ENCODE assay signal across 15 cellular contexts in the genomic region with DNA sequence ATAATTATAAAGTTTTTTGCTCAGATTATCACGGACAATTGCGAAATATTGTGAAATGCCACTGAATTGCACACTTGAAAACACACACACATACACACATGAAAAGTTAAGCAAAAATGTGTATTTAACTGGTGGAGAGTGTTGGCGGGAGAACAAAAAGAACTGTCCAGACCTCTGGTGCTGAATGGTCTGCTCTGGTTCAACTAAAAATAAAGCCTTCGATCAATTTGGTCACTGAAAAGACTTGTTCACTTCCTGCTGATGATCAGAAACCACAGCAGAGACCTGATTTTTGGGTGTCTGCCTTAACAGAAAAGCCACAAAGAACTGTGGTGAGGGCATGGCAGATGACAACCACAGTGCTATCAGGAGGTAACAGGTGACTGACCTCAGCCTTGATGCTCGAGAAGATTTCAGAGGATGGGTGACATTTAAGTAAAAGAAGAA. TPM values are rescaled to one million over a fixed set of nuclear protein-coding genes. Genes with fewer than 3 reads are reported as not detected.
DNase-seq lines count a peak whose midpoint lies in the region; ATAC-seq and TF ChIP-seq lines count a peak whose summit lies in the region.
"Had no signal": no experiment of that assay in that cellular context is flagged by ENCODE, and none has a peak within 500 bp of the region (broad histone marks: within the 10 kb centered on the region; RNA-seq: fewer than 3 reads in every experiment).

No MANE protein-coding gene starts in this region.

- H3K9me3 ChIP-seq in PC-9 (ENCODE audit: insufficient read depth, low read depth): no peaks in the 10 kb centered on the region
- H3K9me3 ChIP-seq: Caco-2, esophagus muscularis mucosa, thoracic aorta had no signal

- no peaks in the 10 kb centered on the region for H3K79me2 ChIP-seq in PC-9 (ENCODE audit: low read depth)

- intact Hi-C loops in PC-9 (cut with micrococcal nuclease; ENCODE audit: unreplicated experiment): no loop called here

- H4K20me1 ChIP-seq in PC-9 (ENCODE audit: insufficient read depth): no peaks in the 10 kb centered on the region

- peak overlapping the region; percentile 66 for H3K4me2 ChIP-seq in PC-9

- H2AFZ ChIP-seq in PC-9: no peak overlapping the region

- peak; percentile 52 for ATAC-seq in central memory CD8-positive, alpha-beta T cell (replicated peaks; ENCODE audit: extremely low read depth, poor library complexity, severe bottlenecking)
- no peak for ATAC-seq in GM18907 (IDR thresholded peaks at IDR 0.05; ENCODE audit: unreplicated experiment)
- ATAC-seq in WTC11: no peak

- no peaks in the 10 kb centered on the region for H3K9me3 Mint-ChIP-seq in T-helper 1 cell treated with Interleukin-12 subunit alpha and Interleukin-12 subunit beta and Interleukin-4 antibody, amounts not matched to agents 30 μg/mL and 1 μg/mL, for 36 hours
- H3K9me3 Mint-ChIP-seq in central memory CD8-positive, alpha-beta T cell: no peaks in the 10 kb centered on the region
- H3K9me3 Mint-ChIP-seq in WTC11: no peaks in the 10 kb centered on the region

- peaks cover 27% of the 10 kb centered on the region for H3K27me3 Mint-ChIP-seq in T-helper 1 cell treated with Interleukin-12 subunit alpha and Interleukin-12 subunit beta and Interleukin-4 antibody, amounts not matched to agents 30 μg/mL and 1 μg/mL, for 36 hours (ENCODE audit: low read depth)
- peaks cover 74% of the 10 kb centered on the region for H3K27me3 Mint-ChIP-seq in central memory CD8-positive, alpha-beta T cell
- H3K27me3 Mint-ChIP-seq in WTC11 (ENCODE audit: low read depth): peaks cover 3% of the 10 kb centered on the region; the same call in 1 of the 2 replicates

- no peak overlapping the region for H3K4me3 ChIP-seq in PC-9
- H3K4me3 ChIP-seq: esophagus muscularis mucosa, thoracic aorta had no signal

- no peaks in the 10 kb centered on the region for H3K36me3 Mint-ChIP-seq in T-helper 1 cell treated with Interleukin-12 subunit alpha and Interleukin-12 subunit beta and Interleukin-4 antibody, amounts not matched to agents 30 μg/mL and 1 μg/mL, for 36 hours (ENCODE audit: low read depth)
- peaks cover 2% of the 10 kb centered on the region for H3K36me3 Mint-ChIP-seq in central memory CD8-positive, alpha-beta T cell (ENCODE audit: insufficient read depth)
- H3K36me3 Mint-ChIP-seq in WTC11: no peaks in the 10 kb centered on the region

- no TSS peak for BruUV-seq in PC-9 (replicated peaks; lab: Mats Ljungman, UMichigan)

- CTCF ChIA-PET in PC-9 (lab: Charles Lee) (interaction anchor here (1.0 kb wide), 1 partner anchor 147 kb away, joined by 3 read pairs; no protein-coding TSS in a partner anchor), WTC11 (lab: Charles Lee) (interaction anchor here (1.0 to 1.4 kb wide), 2 partner anchors 147 kb away, joined by 3 to 4 read pairs; no protein-coding TSS in a partner anchor)

- H3K36me3 ChIP-seq in PC-9 (ENCODE audit: low read depth): no peaks in the 10 kb centered on the region
- H3K36me3 ChIP-seq: esophagus muscularis mucosa, thoracic aorta had no signal

- POLR2A ChIA-PET in PC-9 (lab: Charles Lee; ENCODE audit: unreplicated experiment) (interaction anchor here (1.3 kb wide), 1 partner anchor 32 kb away, joined by 4 read pairs; no protein-coding TSS in a partner anchor), WTC11 (lab: Charles Lee) (no interaction called here)

- no peaks in the 10 kb centered on the region for H3K27me3 ChIP-seq in PC-9 (ENCODE audit: insufficient read depth, low read depth)

- no peaks in the 10 kb centered on the region for H3K9me2 ChIP-seq in PC-9 (ENCODE audit: insufficient read depth)

- H3K4me1 Mint-ChIP-seq in T-helper 1 cell treated with Interleukin-12 subunit alpha and Interleukin-12 subunit beta and Interleukin-4 antibody, amounts not matched to agents 30 μg/mL and 1 μg/mL, for 36 hours (ENCODE audit: low read depth): peaks cover 4% of the 10 kb centered on the region
- H3K4me1 Mint-ChIP-seq in central memory CD8-positive, alpha-beta T cell: peaks cover 7% of the 10 kb centered on the region
- H3K4me1 Mint-ChIP-seq in WTC11: 0 out of 2 replicates have a peak, but pooled peaks cover 3% of the 10 kb centered on the region

- H3F3A ChIP-seq in PC-9 (ENCODE audit: insufficient read depth, low read depth): peaks cover 56% of the 10 kb centered on the region

- no peak overlapping the region for H3K4me3 Mint-ChIP-seq in T-helper 1 cell treated with Interleukin-12 subunit alpha and Interleukin-12 subunit beta and Interleukin-4 antibody, amounts not matched to agents 30 μg/mL and 1 μg/mL, for 36 hours
- no peak overlapping the region for H3K4me3 Mint-ChIP-seq in central memory CD8-positive, alpha-beta T cell
- H3K4me3 Mint-ChIP-seq in WTC11: no peak overlapping the region

- peaks cover 90% of the 10 kb centered on the region for H3K4me1 ChIP-seq in PC-9 (replicated peaks; ENCODE audit: insufficient read depth)

- DNase-seq in T-helper 1 cell: no peak
- DNase-seq in PC-9: peak in 1 of 2 experiments; percentile 56
- no peak for DNase-seq in central memory CD8-positive, alpha-beta T cell (ENCODE audit: low spot score in 2 of 2)
- DNase-seq in myocyte (ENCODE audit: low read depth): peak; percentile 46
- DNase-seq in hippocampal formation (lab: John Stamatoyannopoulos, UW): no peak
- DNase-seq in WTC11 (ENCODE audit: low spot score): no peak
- DNase-seq: activated gamma-delta T cell; NCI-H1417 treated with DMSO at 0.1 percent for 48 hours; stimulated activated CD4-positive, alpha-beta T cell treated with anti-CD3 and anti-CD28 coated beads, Interleukin-12 subunit alpha, Interleukin-12 subunit beta, amount 100 ng/mL, for 4 hours had no signal

- H3K27ac ChIP-seq in PC-9: peak overlapping the region; percentile 84
- H3K27ac ChIP-seq: esophagus muscularis mucosa, thoracic aorta had no signal

- TF ChIP-seq CTCF in PC-9 (conservative IDR thresholded peaks at IDR 0.05) (no peak), WTC11 (IDR thresholded peaks at IDR 0.05) (no peak)

- H3K27ac Mint-ChIP-seq in T-helper 1 cell treated with Interleukin-12 subunit alpha and Interleukin-12 subunit beta and Interleukin-4 antibody, amounts not matched to agents 30 μg/mL and 1 μg/mL, for 36 hours: peak overlapping the region; percentile 34
- H3K27ac Mint-ChIP-seq in central memory CD8-positive, alpha-beta T cell (ENCODE audit: low read depth): no peak overlapping the region
- H3K27ac Mint-ChIP-seq in WTC11: no peak overlapping the region

TF ChIP-seq in WTC11, 78 proteins besides CTCF, POLR2A, EP300 and RAD21 (continues in another document):
- no peak for TF ChIP-seq CBFB (CRISPR knock-in tag; IDR thresholded peaks at IDR 0.05; ENCODE audit: low read depth)
- TF ChIP-seq ZNF512 (CRISPR knock-in tag; IDR thresholded peaks at IDR 0.05; ENCODE audit: borderline replicate concordance): no peak
- TF ChIP-seq ZNF423 (CRISPR knock-in tag; IDR thresholded peaks at IDR 0.05): no peak
- no peak for TF ChIP-seq NR2C2 (CRISPR knock-in tag; IDR thresholded peaks at IDR 0.05)
- no peak for TF ChIP-seq IRF2 (CRISPR knock-in tag; IDR thresholded peaks at IDR 0.05; ENCODE audit: borderline replicate concordance, low read depth)
- no peak for TF ChIP-seq SMAD3 (CRISPR knock-in tag; IDR thresholded peaks at IDR 0.05; ENCODE audit: borderline replicate concordance)
- no peak for TF ChIP-seq AR (CRISPR knock-in tag; IDR thresholded peaks at IDR 0.05)
- TF ChIP-seq MAX (CRISPR knock-in tag; IDR thresholded peaks at IDR 0.05): no peak
- no peak for TF ChIP-seq USF1 (CRISPR knock-in tag; IDR thresholded peaks at IDR 0.05)
- no peak for TF ChIP-seq ZNF219 (CRISPR knock-in tag; IDR thresholded peaks at IDR 0.05; ENCODE audit: borderline replicate concordance)

RNA-seq across cellular contexts. Expression of gene IGFL1, which starts 4.0 kb away (rescaled TPM):
- total RNA-seq in PC-9 (2021) (2.6 and 3.7 TPM in 2 replicates), myocyte (not detected in 2 replicates), WTC11 (2021) (not detected in 3 replicates)
- polyA plus RNA-seq in myocyte (2012): not detected
- total RNA-seq: A673, Caco-2, esophagus muscularis mucosa, thoracic aorta had no signal
